ENCODE assay signal across 14 cellular contexts in the genomic region with DNA sequence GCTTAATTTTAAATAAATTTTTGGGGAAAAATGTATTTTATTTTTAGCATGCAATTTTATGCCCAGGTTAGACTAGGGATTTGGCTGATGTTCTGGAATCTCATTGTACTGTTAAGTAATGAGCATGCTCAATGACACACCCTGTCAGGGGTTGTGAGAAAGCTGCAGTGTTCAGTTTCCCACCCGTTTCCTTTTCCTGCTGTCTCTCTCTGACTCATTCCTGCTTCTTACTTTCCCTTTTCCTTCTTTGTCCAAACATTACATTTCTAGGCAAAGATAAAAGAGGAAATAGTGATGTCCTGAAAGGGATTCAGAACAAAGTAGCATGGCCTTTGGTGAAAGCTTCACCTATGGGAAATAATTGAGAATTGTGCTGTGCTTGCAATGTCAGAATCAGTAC. TPM values are rescaled to one million over a fixed set of nuclear protein-coding genes. Genes with fewer than 3 reads are reported as not detected.
DNase-seq lines count a peak whose midpoint lies in the region; ATAC-seq, FAIRE-seq and TF ChIP-seq lines count a peak whose summit lies in the region.
"Had no signal": no experiment of that assay in that cellular context is flagged by ENCODE, and none has a peak within 500 bp of the region (broad histone marks: within the 10 kb centered on the region; RNA-seq: fewer than 3 reads in every experiment).

No MANE protein-coding gene starts in this region.

- CTCF ChIA-PET in endothelial cell of umbilical vein (lab: Charles Lee): interaction anchor here (0.7 to 3.1 kb wide), 6 partner anchors 10 to 292 kb away, joined by 3 to 19 read pairs (median 4); partner anchors contain the start of gene OOSP3

- no peak for TF ChIP-seq POLR2A in endothelial cell of umbilical vein (IDR thresholded peaks at IDR 0.05; ENCODE audit: low read depth, low read length)

- TF ChIP-seq CTCF in endothelial cell of umbilical vein (IDR thresholded peaks at IDR 0.05; ENCODE audit: extremely low read depth in 1 of 2, insufficient read depth in 1 of 2, low read depth in 1 of 2, low read length in 2 of 2) (no peak), nephron progenitor cell (IDR thresholded peaks at IDR 0.05) (no peak)

- no peaks in the 10 kb centered on the region for H3K79me2 ChIP-seq in endothelial cell of umbilical vein (ENCODE audit: control insufficient read depth, insufficient read depth, low read length)

- peak overlapping the region; percentile 46 for H3K27ac Mint-ChIP-seq in nephron progenitor cell
- H3K27ac Mint-ChIP-seq: memory B cell had no signal

- dilution Hi-C loops in endothelial cell of umbilical vein (cut with MboI; ENCODE audit: extremely low pct_ligation_motif_present, low sequenced_read_pairs): no loop called here

- peaks cover 2% of the 10 kb centered on the region for H3K9me3 Mint-ChIP-seq in nephron progenitor cell

- peak; percentile 100 for FAIRE-seq in endothelial cell of umbilical vein (lab: Jason Lieb, UNC)
- FAIRE-seq: frontal cortex had no signal

- POLR2A ChIA-PET in endothelial cell of umbilical vein (lab: Charles Lee): no interaction called here

- peak overlapping the region; percentile 19 for H2AFZ ChIP-seq in endothelial cell of umbilical vein (ENCODE audit: low read depth, low read length)

- H3K4me1 ChIP-seq in endothelial cell of umbilical vein (ENCODE audit: control insufficient read depth, extremely low read depth, insufficient read depth, low read length): peaks cover 15% of the 10 kb centered on the region

- BruUV-seq in endothelial cell of umbilical vein (replicated peaks; lab: Mats Ljungman, UMichigan): no TSS peak

- H3K36me3 Mint-ChIP-seq in nephron progenitor cell (ENCODE audit: low read depth): no peaks in the 10 kb centered on the region
- H3K36me3 Mint-ChIP-seq: memory B cell had no signal

- no peaks in the 10 kb centered on the region for H4K20me1 ChIP-seq in endothelial cell of umbilical vein (replicated peaks; ENCODE audit: control insufficient read depth, extremely low read depth, insufficient read depth, low read length)

- H3K9ac ChIP-seq in endothelial cell of umbilical vein (replicated peaks; ENCODE audit: extremely low read depth, insufficient read depth, low read length): peak overlapping the region; percentile 77

- H3K27ac ChIP-seq in endothelial cell of umbilical vein (ENCODE audit: insufficient read depth, low read depth, low read length): peak overlapping the region; percentile 95

- no peaks in the 10 kb centered on the region for H3K27me3 ChIP-seq in endothelial cell of umbilical vein (ENCODE audit: control insufficient read depth in 2 of 2, insufficient read depth in 2 of 2, low read length in 2 of 2)

- DNase-seq in H4 (ENCODE audit: low spot score): peak; percentile 76
- peak; percentile 89 for DNase-seq in RKO (ENCODE audit: low spot score)
- DNase-seq in endothelial cell of umbilical vein (ENCODE audit: low read depth, low spot score): peak; percentile 98
- DNase-seq in nephron progenitor cell: no peak
- DNase-seq in stimulated activated CD4-positive, alpha-beta T cell treated with anti-CD3 and anti-CD28 coated beads, Interleukin-12 subunit alpha, Interleukin-12 subunit beta, amount 100 ng/mL, for 4 hours: no peak
- DNase-seq in iPS-NIHi7 (ENCODE audit: extremely low spot score): no peak
- no peak for DNase-seq in NCI-H524 treated with DMSO at 0.1 percent for 48 hours (lab: John Stamatoyannopoulos, UW)
- DNase-seq: NCI-H2081 treated with DMSO at 0.1 percent for 48 hours, OCI-M1 had no signal

- H3K4me3 ChIP-seq in endothelial cell of umbilical vein (replicated peaks in 1 of 3; ENCODE audit: insufficient read depth in 1 of 3, low read depth in 1 of 3, low read length in 3 of 3): peak overlapping the region in 1 of 3 experiments; percentile 38

- H3K27me3 Mint-ChIP-seq in nephron progenitor cell (ENCODE audit: low read depth, poor library complexity): no peaks in the 10 kb centered on the region

- no peak for ATAC-seq in GM19452 (IDR thresholded peaks at IDR 0.05; ENCODE audit: unreplicated experiment)
- ATAC-seq: sciatic nerve had no signal

- H3K4me3 Mint-ChIP-seq in nephron progenitor cell: no peak overlapping the region
- H3K4me3 Mint-ChIP-seq: memory B cell had no signal

- H3K4me1 Mint-ChIP-seq in nephron progenitor cell: peaks cover 11% of the 10 kb centered on the region
- H3K4me1 Mint-ChIP-seq: memory B cell had no signal

- H3K9me1 ChIP-seq in endothelial cell of umbilical vein (replicated peaks; ENCODE audit: control insufficient read depth, extremely low read depth, insufficient read depth, low read length): no peaks in the 10 kb centered on the region

- peak overlapping the region; percentile 81 for H3K4me2 ChIP-seq in endothelial cell of umbilical vein (ENCODE audit: insufficient read depth, low read length)

- H3K36me3 ChIP-seq in endothelial cell of umbilical vein (ENCODE audit: control insufficient read depth in 2 of 2, extremely low read depth in 1 of 2, insufficient read depth in 2 of 2, low read length in 2 of 2): no peaks in the 10 kb centered on the region

- intact Hi-C loops in endothelial cell of umbilical vein (cut with micrococcal nuclease): loop anchor here (1.0 to 5.0 kb wide), 6 partner anchors 18 to 259 kb away; partner anchors contain the start of gene STX3

- H3K9me3 ChIP-seq in endothelial cell of umbilical vein (replicated peaks; ENCODE audit: control insufficient read depth, insufficient read depth, low read length): no peaks in the 10 kb centered on the region

TF ChIP-seq in endothelial cell of umbilical vein, 7 proteins besides CTCF, POLR2A, EP300 and RAD21:
- TF ChIP-seq POLR2AphosphoS5 (IDR thresholded peaks at IDR 0.05; ENCODE audit: insufficient read depth, low read depth, low read length) (peak; percentile 64), JUN (IDR thresholded peaks at IDR 0.05; ENCODE audit: borderline replicate concordance, insufficient read depth, insufficient read length, low read depth) (peak; percentile 98), EZH2 (IDR thresholded peaks at IDR 0.05; ENCODE audit: borderline replicate concordance, low read depth, low read length, severe bottlenecking) (no peak), MYC (IDR thresholded peaks at IDR 0.05; ENCODE audit: low read depth, low read length) (no peak), FOS (IDR thresholded peaks at IDR 0.05; ENCODE audit: borderline replicate concordance, insufficient read depth, low read length) (peak; percentile 92), GATA2 (IDR thresholded peaks at IDR 0.05; ENCODE audit: insufficient read depth, insufficient read length, low read depth, low read length) (peak; percentile 46)
- TF ChIP-seq, protein P1, sequence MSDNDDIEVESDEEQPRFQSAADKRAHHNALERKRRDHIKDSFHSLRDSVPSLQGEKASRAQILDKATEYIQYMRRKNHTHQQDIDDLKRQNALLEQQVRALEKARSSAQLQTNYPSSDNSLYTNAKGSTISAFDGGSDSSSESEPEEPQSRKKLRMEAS (IDR thresholded peaks at IDR 0.05; ENCODE audit: insufficient read depth, insufficient read length): no peak

RNA-seq across cellular contexts. Expression of gene OOSP3, which starts 22.7 kb away (rescaled TPM):
- total RNA-seq in H4 (2014; rRNA removed; shearing (Covaris generic)): not detected in 2 replicates
- total RNA-seq in endothelial cell of umbilical vein: not detected in 2 replicates
- not detected in 2 replicates for polyA plus RNA-seq in endothelial cell of umbilical vein
- polyA plus RNA-seq in endothelial cell of umbilical vein (2011; cell fraction: cytosol; rRNA removed): 0.12 TPM in 1 of 2 replicates, not detected in the other
- polyA plus RNA-seq in endothelial cell of umbilical vein (2011; cell fraction: nucleus; rRNA removed): 0.24 TPM in 1 of 2 replicates, not detected in the other
- not detected in 2 replicates for polyA plus RNA-seq in endothelial cell of umbilical vein (2012)
- 0.23 TPM in 1 of 2 replicates, not detected in the other for polyA minus RNA-seq in endothelial cell of umbilical vein
- not detected for polyA minus RNA-seq in endothelial cell of umbilical vein (2011; cell fraction: cytosol; rRNA and poly(A)+ RNA removed)
- polyA minus RNA-seq in endothelial cell of umbilical vein (2011; cell fraction: nucleus; rRNA and poly(A)+ RNA removed): 0.77 and 0.91 TPM in 2 replicates
- total RNA-seq: frontal cortex, sciatic nerve, urinary bladder had no signal
- polyA plus RNA-seq: urinary bladder had no signal

RNA-seq across cellular contexts. Expression of gene TCN1, which starts 35.0 kb away (rescaled TPM):
- total RNA-seq in H4 (2014; rRNA removed; shearing (Covaris generic)): not detected in 2 replicates
- total RNA-seq in endothelial cell of umbilical vein: not detected in 2 replicates
- not detected in 2 replicates for polyA plus RNA-seq in endothelial cell of umbilical vein
- polyA plus RNA-seq in endothelial cell of umbilical vein (2011; cell fraction: cytosol; rRNA removed): not detected in 2 replicates
- polyA plus RNA-seq in endothelial cell of umbilical vein (2011; cell fraction: nucleus; rRNA removed): not detected in 2 replicates
- polyA plus RNA-seq in endothelial cell of umbilical vein (2012): not detected in 2 replicates
- polyA minus RNA-seq in endothelial cell of umbilical vein: not detected in 2 replicates
- polyA minus RNA-seq in endothelial cell of umbilical vein (2011; cell fraction: cytosol; rRNA and poly(A)+ RNA removed): not detected
- polyA minus RNA-seq in endothelial cell of umbilical vein (2011; cell fraction: nucleus; rRNA and poly(A)+ RNA removed): not detected in 2 replicates
- total RNA-seq: frontal cortex, urinary bladder had no signal

RNA-seq across cellular contexts. Expression of gene OOSP1, which starts 36.9 kb away (rescaled TPM):
- not detected in 2 replicates for total RNA-seq in H4 (2014; rRNA removed; shearing (Covaris generic))
- total RNA-seq in endothelial cell of umbilical vein: not detected in 2 replicates
- polyA plus RNA-seq in endothelial cell of umbilical vein: 0.11 TPM in 1 of 2 replicates, not detected in the other
- polyA plus RNA-seq in endothelial cell of umbilical vein (2011; cell fraction: cytosol; rRNA removed): not detected in 2 replicates
- polyA plus RNA-seq in endothelial cell of umbilical vein (2011; cell fraction: nucleus; rRNA removed): 0.69 TPM in 1 of 2 replicates, not detected in the other
- not detected in 2 replicates for polyA plus RNA-seq in endothelial cell of umbilical vein (2012)
- polyA minus RNA-seq in endothelial cell of umbilical vein: not detected in 2 replicates
- not detected for polyA minus RNA-seq in endothelial cell of umbilical vein (2011; cell fraction: cytosol; rRNA and poly(A)+ RNA removed)
- 0.82 TPM in 1 of 2 replicates, not detected in the other for polyA minus RNA-seq in endothelial cell of umbilical vein (2011; cell fraction: nucleus; rRNA and poly(A)+ RNA removed)
- total RNA-seq: sciatic nerve had no signal
- polyA plus RNA-seq: urinary bladder had no signal

RNA-seq across cellular contexts. Expression of gene CBLIF, which starts 56.0 kb away (rescaled TPM):
- total RNA-seq in H4 (2014; rRNA removed; shearing (Covaris generic)): not detected in 2 replicates
- not detected in 2 replicates for total RNA-seq in endothelial cell of umbilical vein
- not detected in 2 replicates for polyA plus RNA-seq in endothelial cell of umbilical vein
- polyA plus RNA-seq in endothelial cell of umbilical vein (2011; cell fraction: cytosol; rRNA removed): not detected in 2 replicates
- not detected in 2 replicates for polyA plus RNA-seq in endothelial cell of umbilical vein (2011; cell fraction: nucleus; rRNA removed)
- polyA plus RNA-seq in endothelial cell of umbilical vein (2012): not detected in 2 replicates
- polyA minus RNA-seq in endothelial cell of umbilical vein: not detected in 2 replicates
- not detected for polyA minus RNA-seq in endothelial cell of umbilical vein (2011; cell fraction: cytosol; rRNA and poly(A)+ RNA removed)
- not detected in 2 replicates for polyA minus RNA-seq in endothelial cell of umbilical vein (2011; cell fraction: nucleus; rRNA and poly(A)+ RNA removed)
- total RNA-seq: frontal cortex, sciatic nerve, urinary bladder had no signal
- polyA plus RNA-seq: urinary bladder had no signal

Comparison
In these comparisons a context has a peak if more than half of its experiments do, and no peak if none do; other contexts are left out.
1. DNase-seq: peak in H4 (single experiment), RKO (single experiment) and endothelial cell of umbilical vein (single experiment); none in nephron progenitor cell (single experiment), stimulated activated CD4-positive, alpha-beta T cell treated with anti-CD3 and anti-CD28 coated beads, Interleukin-12 subunit alpha, Interleukin-12 subunit beta, amount 100 ng/mL, for 4 hours (single experiment), iPS-NIHi7 (single experiment) and NCI-H524 treated with DMSO at 0.1 percent for 48 hours (single experiment).